Comparison of ENCODE assay signal across 33 cellular contexts in the genomic region with DNA sequence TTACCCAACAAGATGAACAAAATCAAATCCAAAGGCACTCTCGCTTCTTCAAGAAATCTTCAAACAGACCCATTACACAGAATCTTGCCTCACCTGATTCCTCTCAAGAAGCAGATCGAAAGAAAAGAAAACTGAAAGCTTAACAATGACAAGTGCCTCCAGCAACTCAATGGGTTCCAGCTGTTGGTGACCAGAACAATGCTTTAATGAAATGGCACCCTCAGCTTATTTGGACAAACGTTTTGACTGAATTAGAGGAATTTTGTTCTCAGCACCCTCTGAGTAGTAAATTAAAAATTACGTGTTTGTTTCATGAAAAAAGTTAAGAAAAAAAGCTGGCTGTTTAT.
"Had no signal": no experiment of that assay in that cellular context is flagged by ENCODE, and none has a peak within 500 bp of the region (broad histone marks: within the 10 kb centered on the region; RNA-seq: fewer than 3 reads in every experiment).

No MANE protein-coding gene starts in this region.

- DNase-seq: activated CD4-positive, alpha-beta memory T cell treated with anti-CD3 and anti-CD28 coated beads, Interleukin-2, amount 10 ng/mL, durations not matched to agents 7 days and 5 days; activated CD4-positive, alpha-beta T cell treated with anti-CD3 and anti-CD28 coated beads for 1 hour; activated CD4-positive, alpha-beta T cell treated with anti-CD3 and anti-CD28 coated beads for 48 hours; activated CD4-positive, CD25-positive, alpha-beta regulatory T cell; activated CD8-positive, alpha-beta memory T cell treated with anti-CD3 and anti-CD28 coated beads for 24 hours; activated CD8-positive, alpha-beta memory T cell treated with anti-CD3 and anti-CD28 coated beads, Interleukin-2, amount 10 ng/mL, durations not matched to agents 7 days and 5 days; activated CD8-positive, alpha-beta memory T cell treated with anti-CD3 and anti-CD28 coated beads, Interleukin-2, amount 50 U/mL, for 48 hours; activated effector memory CD4-positive, alpha-beta T cell treated with Interleukin-2 at 50 U/mL for 16 hours; activated naive CD4-positive, alpha-beta T cell treated with anti-CD3 and anti-CD28 coated beads, Interleukin-2, amount 10 ng/mL, durations not matched to agents 7 days and 5 days; activated naive CD8-positive, alpha-beta T cell treated with anti-CD3 and anti-CD28 coated beads, Interleukin-2, amount 50 U/mL, for 24 hours; activated T-cell treated with anti-CD3 and anti-CD28 coated beads, Interleukin-2, amount 50 U/mL, for 48 hours; anterior cingulate cortex; caudate nucleus; cerebellar nuclear complex; Kasumi-1; MG63; MV-4-11; NCI-H1092; NCI-H1436 treated with DMSO at 0.1 percent for 48 hours; NCI-H1694 treated with DMSO at 0.1 percent for 48 hours; NCI-H2029; NCI-H226; NCI-H446 treated with DMSO at 0.1 percent for 48 hours; NCI-H524; NCI-H82; SHP77; SJCRH30; T1000; WERI-Rb-1 had no signal

- H3K4me1 ChIP-seq: SJCRH30 had no signal

- H3K4me3 Mint-ChIP-seq: activated CD4-positive, alpha-beta memory T cell treated with anti-CD3 and anti-CD28 coated beads, Interleukin-2, amount 10 ng/mL, durations not matched to agents 7 days and 5 days; activated CD8-positive, alpha-beta memory T cell treated with anti-CD3 and anti-CD28 coated beads, Interleukin-2, amount 10 ng/mL, durations not matched to agents 7 days and 5 days; activated naive CD4-positive, alpha-beta T cell treated with anti-CD3 and anti-CD28 coated beads, Interleukin-2, amount 10 ng/mL, durations not matched to agents 7 days and 5 days; activated naive CD8-positive, alpha-beta T cell; activated naive CD8-positive, alpha-beta T cell treated with anti-CD3 and anti-CD28 coated beads, Interleukin-2, amount 50 U/mL, for 24 hours; brain had no signal

- H3K4me3 ChIP-seq: MG63, SJCRH30, SK-N-MC had no signal

- H3K9me3 ChIP-seq: MG63, SJCRH30 had no signal

- H3K36me3 ChIP-seq: MG63, SJCRH30, WERI-Rb-1 had no signal

- ATAC-seq: activated CD8-positive, alpha-beta memory T cell treated with anti-CD3 and anti-CD28 coated beads, Interleukin-2, amount 10 ng/mL, durations not matched to agents 7 days and 5 days; activated naive CD8-positive, alpha-beta T cell treated with anti-CD3 and anti-CD28 coated beads, Interleukin-2, amount 50 U/mL, for 24 hours; Panc1 had no signal

- H3K9me3 Mint-ChIP-seq: activated naive CD4-positive, alpha-beta T cell treated with anti-CD3 and anti-CD28 coated beads, Interleukin-2, amount 10 ng/mL, durations not matched to agents 7 days and 5 days; activated naive CD8-positive, alpha-beta T cell treated with anti-CD3 and anti-CD28 coated beads, Interleukin-2, amount 50 U/mL, for 24 hours; brain had no signal

- H3K27me3 ChIP-seq: MG63, SJCRH30 had no signal

- H3K4me1 Mint-ChIP-seq: activated CD4-positive, alpha-beta memory T cell treated with anti-CD3 and anti-CD28 coated beads, Interleukin-2, amount 10 ng/mL, durations not matched to agents 7 days and 5 days; activated CD8-positive, alpha-beta memory T cell treated with anti-CD3 and anti-CD28 coated beads, Interleukin-2, amount 10 ng/mL, durations not matched to agents 7 days and 5 days; activated naive CD4-positive, alpha-beta T cell treated with anti-CD3 and anti-CD28 coated beads, Interleukin-2, amount 10 ng/mL, durations not matched to agents 7 days and 5 days; activated naive CD8-positive, alpha-beta T cell treated with anti-CD3 and anti-CD28 coated beads, Interleukin-2, amount 50 U/mL, for 24 hours had no signal

- H3K27ac Mint-ChIP-seq: activated CD4-positive, alpha-beta memory T cell treated with anti-CD3 and anti-CD28 coated beads, Interleukin-2, amount 10 ng/mL, durations not matched to agents 7 days and 5 days; activated CD8-positive, alpha-beta memory T cell treated with anti-CD3 and anti-CD28 coated beads, Interleukin-2, amount 10 ng/mL, durations not matched to agents 7 days and 5 days; activated naive CD4-positive, alpha-beta T cell treated with anti-CD3 and anti-CD28 coated beads, Interleukin-2, amount 10 ng/mL, durations not matched to agents 7 days and 5 days; activated naive CD8-positive, alpha-beta T cell; activated naive CD8-positive, alpha-beta T cell treated with anti-CD3 and anti-CD28 coated beads, Interleukin-2, amount 50 U/mL, for 24 hours had no signal

- H3K36me3 Mint-ChIP-seq: activated CD8-positive, alpha-beta memory T cell treated with anti-CD3 and anti-CD28 coated beads, Interleukin-2, amount 10 ng/mL, durations not matched to agents 7 days and 5 days; activated naive CD4-positive, alpha-beta T cell treated with anti-CD3 and anti-CD28 coated beads, Interleukin-2, amount 10 ng/mL, durations not matched to agents 7 days and 5 days; activated naive CD8-positive, alpha-beta T cell; brain had no signal

- H3K27ac ChIP-seq: SJCRH30, SK-N-MC, WERI-Rb-1 had no signal

- H3K27me3 Mint-ChIP-seq: activated CD4-positive, alpha-beta memory T cell treated with anti-CD3 and anti-CD28 coated beads, Interleukin-2, amount 10 ng/mL, durations not matched to agents 7 days and 5 days; activated CD8-positive, alpha-beta memory T cell treated with anti-CD3 and anti-CD28 coated beads, Interleukin-2, amount 10 ng/mL, durations not matched to agents 7 days and 5 days; activated naive CD4-positive, alpha-beta T cell treated with anti-CD3 and anti-CD28 coated beads, Interleukin-2, amount 10 ng/mL, durations not matched to agents 7 days and 5 days; activated naive CD8-positive, alpha-beta T cell; activated naive CD8-positive, alpha-beta T cell treated with anti-CD3 and anti-CD28 coated beads, Interleukin-2, amount 50 U/mL, for 24 hours; brain had no signal
